Comparison of ENCODE assay signal across 16 cellular contexts in the genomic region with DNA sequence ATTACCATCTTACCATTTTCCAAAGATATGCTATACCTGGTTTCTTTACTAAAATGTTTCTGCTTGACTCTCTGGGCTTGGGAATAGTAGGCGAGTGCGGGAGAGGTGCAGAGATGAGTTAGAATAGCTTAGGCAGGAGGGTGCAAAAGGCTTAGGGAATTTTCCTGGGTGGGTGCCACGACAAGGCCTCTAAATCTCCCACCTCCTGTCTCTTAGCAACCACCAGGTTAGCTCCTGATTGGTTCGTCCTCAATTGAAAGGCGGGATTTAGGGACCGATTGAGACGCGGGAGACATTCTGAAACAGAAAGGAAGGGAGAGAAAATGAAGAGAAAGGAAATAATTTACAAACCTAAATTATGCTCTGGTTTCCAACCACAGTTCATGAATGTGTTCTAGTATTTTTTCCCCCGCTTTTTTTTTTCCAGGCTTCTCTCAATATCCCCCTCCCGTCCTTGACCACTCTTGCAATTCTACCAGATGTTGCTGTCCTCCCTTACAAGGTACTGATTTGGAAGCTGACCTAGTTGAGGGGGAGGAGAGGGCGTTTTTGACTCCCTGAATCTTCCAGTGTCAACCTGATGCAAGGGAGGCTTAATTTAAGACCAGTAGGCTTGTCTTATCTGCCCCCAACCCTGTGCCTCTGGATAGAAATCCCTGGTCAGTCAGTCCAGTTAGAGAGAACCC. TPM values are rescaled to one million over a fixed set of nuclear protein-coding genes. Genes with fewer than 3 reads are reported as not detected.
DNase-seq lines count a peak whose midpoint lies in the region; ATAC-seq and TF ChIP-seq lines count a peak whose summit lies in the region.
"Had no signal": no experiment of that assay in that cellular context is flagged by ENCODE, and none has a peak within 500 bp of the region (broad histone marks: within the 10 kb centered on the region; RNA-seq: fewer than 3 reads in every experiment).

No MANE protein-coding gene starts in this region.

- H3K27ac Mint-ChIP-seq in GM23338: no peak overlapping the region
- H3K27ac Mint-ChIP-seq: activated T-helper 1 cell treated with anti-CD3 and anti-CD28 coated beads, Interleukin-12 subunit alpha, Interleukin-12 subunit beta, Interleukin-2, Interleukin-4 antibody, amounts not matched to agents 30 ng/mL and 10 ng/mL and 1 ng/mL, durations not matched to agents 14 hours and 24 hours and 36 hours; B cell; stimulated activated effector memory CD8-positive, alpha-beta T cell treated with anti-CD3 and anti-CD28 coated beads, Interleukin-12 subunit alpha, Interleukin-12 subunit beta, amount 100 ng/mL, for 72 hours had no signal

- no peak overlapping the region for H3K27ac ChIP-seq in GM23338 (ENCODE audit: low read depth)
- H3K27ac ChIP-seq in esophagus muscularis mucosa (replicated peaks in 1 of 4): no peak overlapping the region
- H3K27ac ChIP-seq: epithelial cell of prostate had no signal

- no peaks in the 10 kb centered on the region; the same call in 2 of the 3 replicates for H3K36me3 Mint-ChIP-seq in GM23338 (ENCODE audit: low read depth)
- H3K36me3 Mint-ChIP-seq: stimulated activated effector memory CD8-positive, alpha-beta T cell treated with anti-CD3 and anti-CD28 coated beads, Interleukin-12 subunit alpha, Interleukin-12 subunit beta, amount 100 ng/mL, for 72 hours had no signal

- H3K9me2 ChIP-seq in GM23338 (ENCODE audit: insufficient read depth): no peaks in the 10 kb centered on the region

- no peaks in the 10 kb centered on the region for H3F3A ChIP-seq in GM23338 (replicated peaks; ENCODE audit: low read depth)

- peak overlapping the region; percentile 57; the same call in 1 of the 2 replicates for H2AFZ ChIP-seq in GM23338

- H3K9me3 ChIP-seq in esophagus muscularis mucosa: no peaks in the 10 kb centered on the region

- peak overlapping the region; percentile 56 for H3K4me2 ChIP-seq in GM23338

- TF ChIP-seq CTCF in GM23338 (conservative IDR thresholded peaks at IDR 0.05; ENCODE audit: low read depth in 2 of 2) (no peak), esophagus muscularis mucosa (IDR thresholded peaks at IDR 0.05) (no peak), GM20000 (IDR thresholded peaks at IDR 0.05; ENCODE audit: extremely low read depth, missing control alignments) (no peak), foreskin fibroblast (IDR thresholded peaks at IDR 0.05; ENCODE audit: low read depth, low read length) (no peak)

- H3K4me1 Mint-ChIP-seq in GM23338: peaks cover 48% of the 10 kb centered on the region
- H3K4me1 Mint-ChIP-seq: stimulated activated effector memory CD8-positive, alpha-beta T cell treated with anti-CD3 and anti-CD28 coated beads, Interleukin-12 subunit alpha, Interleukin-12 subunit beta, amount 100 ng/mL, for 72 hours had no signal

- no peak for TF ChIP-seq EP300 in esophagus muscularis mucosa (IDR thresholded peaks at IDR 0.05)

- no peaks in the 10 kb centered on the region for H4K20me1 ChIP-seq in GM23338 (replicated peaks; ENCODE audit: insufficient read depth)

- H3K4me1 ChIP-seq in GM23338 (ENCODE audit: insufficient read depth) (peaks cover 12% of the 10 kb centered on the region), esophagus muscularis mucosa (peaks cover 0 to 5% (median 0%) of the 10 kb centered on the region in 4 donors)

- intact Hi-C loops in esophagus muscularis mucosa (cut with DNase I): no loop called here

- H3K4me3 ChIP-seq in GM23338 (peak overlapping the region; percentile 48), esophagus muscularis mucosa (peak overlapping the region; percentile 28 to 49 (median 34)), foreskin fibroblast (ENCODE audit: low read depth in 1 of 2, low read length in 2 of 2) (no peak overlapping the region)

- peaks cover 12% of the 10 kb centered on the region for H3K27me3 Mint-ChIP-seq in GM23338 (ENCODE audit: insufficient read depth, low read depth, poor library complexity)

- TF ChIP-seq POLR2A in esophagus muscularis mucosa (IDR thresholded peaks at IDR 0.05; ENCODE audit: low read depth): no peak

- H3K27me3 ChIP-seq in GM23338 (ENCODE audit: insufficient read depth): no peaks in the 10 kb centered on the region
- peaks cover 0 to 89% (median 2%) of the 10 kb centered on the region in 4 donors for H3K27me3 ChIP-seq in esophagus muscularis mucosa

- H3K9me3 Mint-ChIP-seq in GM23338: no peaks in the 10 kb centered on the region
- H3K9me3 Mint-ChIP-seq: activated T-helper 1 cell treated with anti-CD3 and anti-CD28 coated beads, Interleukin-12 subunit alpha, Interleukin-12 subunit beta, Interleukin-2, Interleukin-4 antibody, amounts not matched to agents 30 ng/mL and 10 ng/mL and 1 ng/mL, durations not matched to agents 14 hours and 24 hours and 36 hours; neural crest cell; stimulated activated effector memory CD8-positive, alpha-beta T cell treated with anti-CD3 and anti-CD28 coated beads, Interleukin-12 subunit alpha, Interleukin-12 subunit beta, amount 100 ng/mL, for 72 hours had no signal

- H3K79me2 ChIP-seq in GM23338 (replicated peaks; ENCODE audit: insufficient read depth): no peaks in the 10 kb centered on the region

- peak; percentile 63 for DNase-seq in GM23338 (ENCODE audit: low spot score)
- peak; percentile 17 for DNase-seq in NCI-H524 treated with DMSO at 0.1 percent for 48 hours (lab: John Stamatoyannopoulos, UW)
- DNase-seq in esophagus muscularis mucosa (ENCODE audit: extremely low spot score): no peak
- peak in 30 of 56 donors; percentile 4 to 82 (median 40) for DNase-seq in nucleus accumbens (lab: John Stamatoyannopoulos, UW)
- no peak for DNase-seq in DMS79 treated with DMSO at 0.1 percent for 48 hours (lab: John Stamatoyannopoulos, UW)
- no peak for DNase-seq in GM20000 (ENCODE audit: low spot score)
- DNase-seq in foreskin fibroblast: no peak
- DNase-seq: activated CD4-positive, alpha-beta T cell treated with anti-CD3 and anti-CD28 coated beads, Interleukin-2, amount 50 U/mL, for 4 hours; amniotic stem cell had no signal

- H3K36me3 ChIP-seq in GM23338 (ENCODE audit: insufficient read depth) (no peaks in the 10 kb centered on the region), esophagus muscularis mucosa (no peaks in the 10 kb centered on the region)

- ATAC-seq in GM23338 (peak; percentile 52), GM19351 (IDR thresholded peaks at IDR 0.05; ENCODE audit: unreplicated experiment) (no peak)
- ATAC-seq: stimulated activated effector memory CD8-positive, alpha-beta T cell treated with anti-CD3 and anti-CD28 coated beads, Interleukin-12 subunit alpha, Interleukin-12 subunit beta, amount 100 ng/mL, for 72 hours had no signal

- WGBS in esophagus muscularis mucosa: 30% methylated on average over 11 of the region's 11 CpGs

- peak overlapping the region; percentile 67 for H3K4me3 Mint-ChIP-seq in GM23338
- H3K4me3 Mint-ChIP-seq: activated T-helper 1 cell treated with anti-CD3 and anti-CD28 coated beads, Interleukin-12 subunit alpha, Interleukin-12 subunit beta, Interleukin-2, Interleukin-4 antibody, amounts not matched to agents 30 ng/mL and 10 ng/mL and 1 ng/mL, durations not matched to agents 14 hours and 24 hours and 36 hours; B cell; neural crest cell; stimulated activated effector memory CD8-positive, alpha-beta T cell treated with anti-CD3 and anti-CD28 coated beads, Interleukin-12 subunit alpha, Interleukin-12 subunit beta, amount 100 ng/mL, for 72 hours had no signal

RNA-seq across cellular contexts. Expression of a gene that starts 3.2 kb away (rescaled TPM):
- total RNA-seq in GM23338 (2014; rRNA removed; shearing (Covaris generic)): not detected in 2 replicates
- polyA plus RNA-seq in GM23338 (2016; fragmentation: Nextera tagmentation; extraction: Ambion mirVana): 0.29 TPM in 1 of 2 replicates, not detected in the other
- total RNA-seq in esophagus muscularis mucosa: 100 to 1,000 TPM in 2 of 4 donors, 10 to 100 TPM in 2; 31.1 to 315 (median 128) TPM
- total RNA-seq: activated T-helper 1 cell treated with anti-CD3 and anti-CD28 coated beads, Interleukin-12 subunit alpha, Interleukin-12 subunit beta, Interleukin-2, Interleukin-4 antibody, amounts not matched to agents 30 ng/mL and 10 ng/mL and 1 ng/mL, durations not matched to agents 14 hours and 24 hours and 36 hours; B cell; H4 had no signal

RNA-seq across cellular contexts. Expression of a gene that starts 36.5 kb away (rescaled TPM):
- total RNA-seq in GM23338 (2014; rRNA removed; shearing (Covaris generic)): 2.9 and 4.4 TPM in 2 replicates
- polyA plus RNA-seq in GM23338 (2016; fragmentation: Nextera tagmentation; extraction: Ambion mirVana): 1.5 and 2.0 TPM in 2 replicates
- total RNA-seq in esophagus muscularis mucosa: 10 to 100 TPM; 10.8 to 24.7 (median 20.4) TPM
- total RNA-seq: activated T-helper 1 cell treated with anti-CD3 and anti-CD28 coated beads, Interleukin-12 subunit alpha, Interleukin-12 subunit beta, Interleukin-2, Interleukin-4 antibody, amounts not matched to agents 30 ng/mL and 10 ng/mL and 1 ng/mL, durations not matched to agents 14 hours and 24 hours and 36 hours had no signal

Comparison
In these comparisons a context has a peak if more than half of its experiments do, and no peak if none do; other contexts are left out.
1. DNase-seq: peak in GM23338 (single experiment), NCI-H524 treated with DMSO at 0.1 percent for 48 hours (single experiment) and nucleus accumbens (30 of 56); none in esophagus muscularis mucosa (single experiment), DMS79 treated with DMSO at 0.1 percent for 48 hours (single experiment), GM20000 (single experiment) and foreskin fibroblast (0 of 2).
2. H3K4me3 ChIP-seq: peak in GM23338 (single experiment) and esophagus muscularis mucosa (4 of 4); none in foreskin fibroblast (0 of 2).
3. RNA of a gene that starts 3.2 kb away (total RNA-seq): 31.1 to 315 TPM in esophagus muscularis mucosa; not detected in GM23338; every median in the first group is over 10 times any median in the second.